Comparison of ENCODE assay signal across 1 cellular context in genomic region chr3:58063022-58063421, GRCh38.
TF ChIP-seq lines count a peak whose summit lies in the region.

No MANE protein-coding gene starts in this region.

TF ChIP-seq in GM23338, 12 proteins besides CTCF, POLR2A, EP300 and RAD21 (continued from another document):
- TF ChIP-seq ZNF462 (CRISPR knock-in tag; IDR thresholded peaks at IDR 0.05), result no peak
- TF ChIP-seq EZH2 (IDR thresholded peaks at IDR 0.05; ENCODE audit: low read depth, unreplicated experiment), result no peak
- TF ChIP-seq REST (IDR thresholded peaks at IDR 0.05; ENCODE audit: unreplicated experiment), result no peak
- TF ChIP-seq ZNF331 (CRISPR knock-in tag; IDR thresholded peaks at IDR 0.05; ENCODE audit: low read depth), result no peak
- TF ChIP-seq JUNB (IDR thresholded peaks at IDR 0.05; ENCODE audit: unreplicated experiment), result no peak
- TF ChIP-seq NANOG (IDR thresholded peaks at IDR 0.05; ENCODE audit: borderline replicate concordance), result no peak
- no peak for TF ChIP-seq POLR2AphosphoS5 (IDR thresholded peaks at IDR 0.05; ENCODE audit: low read depth)
- TF ChIP-seq CREB1 (CRISPR knock-in tag; IDR thresholded peaks at IDR 0.05; ENCODE audit: low read depth), result no peak
- no peak for TF ChIP-seq STAT1 (IDR thresholded peaks at IDR 0.05; ENCODE audit: unreplicated experiment)
- TF ChIP-seq EZH2phosphoT487 (IDR thresholded peaks at IDR 0.05; ENCODE audit: unreplicated experiment), result no peak
- TF ChIP-seq ETS1 (IDR thresholded peaks at IDR 0.05), result no peak
